In genomic region chr1:227155004-227155403, GRCh38 we compare ENCODE assay signal across 16 cellular contexts.
DNase-seq lines count a peak whose midpoint lies in the region; ATAC-seq and TF ChIP-seq lines count a peak whose summit lies in the region.
"Had no signal": no experiment of that assay in that cellular context is flagged by ENCODE, and none has a peak within 500 bp of the region (broad histone marks: within the 10 kb centered on the region; RNA-seq: fewer than 3 reads in every experiment).

No MANE protein-coding gene starts in this region.

- H3K27me3 ChIP-seq in PC-3 (ENCODE audit: low read length) (no peaks in the 10 kb centered on the region), prostate gland (replicated peaks; ENCODE audit: insufficient read depth) (no peaks in the 10 kb centered on the region)
- H3K27me3 ChIP-seq: BLaER1 had no signal

- DNase-seq in PC-3, result peak; percentile 34
- peak; percentile 39 for DNase-seq in fibroblast of villous mesenchyme (ENCODE audit: low read depth)
- no peak for DNase-seq in prostate gland (ENCODE audit: low spot score)
- no peak for DNase-seq in HFFc6
- DNase-seq in naive thymus-derived CD8-positive, alpha-beta T cell, result no peak
- DNase-seq: 8988T; CD4-positive, alpha-beta memory T cell; DMS79 treated with DMSO at 0.1 percent for 48 hours; GF-D8; HCEC 1CT; IMR-90 had no signal

- H2AFZ ChIP-seq in PC-3 (ENCODE audit: low read length), result no peak overlapping the region
- H2AFZ ChIP-seq: GM23338 had no signal

- H3K9ac ChIP-seq in PC-3 (ENCODE audit: low read length), result no peak overlapping the region
- H3K9ac ChIP-seq: BLaER1 had no signal

- no peaks in the 10 kb centered on the region for H3K9me3 Mint-ChIP-seq in HFFc6
- H3K9me3 Mint-ChIP-seq in naive thymus-derived CD8-positive, alpha-beta T cell, result no peaks in the 10 kb centered on the region
- H3K9me3 Mint-ChIP-seq: GM23338 had no signal

- no peak for TF ChIP-seq POLR2A in prostate gland (IDR thresholded peaks at IDR 0.05)

- peak; percentile 93 for ATAC-seq in PC-3
- no peak for ATAC-seq in GM18867 (IDR thresholded peaks at IDR 0.05; ENCODE audit: unreplicated experiment)
- no peak for ATAC-seq in naive thymus-derived CD8-positive, alpha-beta T cell
- ATAC-seq: GM23338 had no signal

- CTCF ChIA-PET in PC-3 (lab: Charles Lee), result interaction anchor here (0.5 kb wide), 1 partner anchor 38 kb away, joined by 3 read pairs; no protein-coding TSS in a partner anchor

- no peaks in the 10 kb centered on the region for H3F3A ChIP-seq in PC-3 (ENCODE audit: low read length, unreplicated experiment)

- H3K36me3 ChIP-seq in PC-3 (ENCODE audit: low read depth, low read length) (0 out of 2 replicates have a peak, but pooled peaks cover 2% of the 10 kb centered on the region), prostate gland (no peaks in the 10 kb centered on the region)
- H3K36me3 ChIP-seq: BLaER1 had no signal

- H3K27ac Mint-ChIP-seq in HFFc6, result no peak overlapping the region
- no peak overlapping the region for H3K27ac Mint-ChIP-seq in naive thymus-derived CD8-positive, alpha-beta T cell
- H3K27ac Mint-ChIP-seq: CD14-positive monocyte; CD4-positive, alpha-beta memory T cell; GM23338 had no signal

- intact Hi-C loops in PC-3 (cut with micrococcal nuclease) (no loop called here), prostate gland (cut with DNase I) (no loop called here)

- TF ChIP-seq CTCF in 22Rv1 (IDR thresholded peaks at IDR 0.05) (no peak), PC-3 (conservative IDR thresholded peaks at IDR 0.05; ENCODE audit: low read depth, low read length) (no peak), fibroblast of villous mesenchyme (IDR thresholded peaks at IDR 0.05; ENCODE audit: insufficient read depth, low read depth, low read length) (no peak), prostate gland (IDR thresholded peaks at IDR 0.05) (no peak), HFFc6 (IDR thresholded peaks at IDR 0.05) (no peak)

- peaks cover 11% of the 10 kb centered on the region; the same call in 1 of the 2 replicates for H3K4me1 ChIP-seq in PC-3 (ENCODE audit: insufficient read depth, low read length)
- peaks cover 2% of the 10 kb centered on the region for H3K4me1 ChIP-seq in prostate gland (replicated peaks)
- H3K4me1 ChIP-seq: BLaER1 had no signal

- H3K9me2 ChIP-seq in PC-3 (replicated peaks; ENCODE audit: low read length), result no peaks in the 10 kb centered on the region

- H3K79me2 ChIP-seq in PC-3 (ENCODE audit: low read length), result no peaks in the 10 kb centered on the region

- no peaks in the 10 kb centered on the region for H3K27me3 Mint-ChIP-seq in HFFc6 (ENCODE audit: insufficient read depth)
- peaks cover 0 to 4% (median 0%) of the 10 kb centered on the region in 5 donors for H3K27me3 Mint-ChIP-seq in naive thymus-derived CD8-positive, alpha-beta T cell

- POLR2A ChIA-PET in PC-3 (lab: Charles Lee; ENCODE audit: unreplicated experiment), result interaction anchor here (0.6 to 0.7 kb wide), 3 partner anchors 11 to 307 kb away, joined by 3 read pairs; no protein-coding TSS in a partner anchor
- POLR2A ChIA-PET in naive thymus-derived CD8-positive, alpha-beta T cell (lab: Charles Lee), result no interaction called here

- H3K4me3 ChIP-seq in PC-3 (ENCODE audit: low read length) (no peak overlapping the region), fibroblast of villous mesenchyme (ENCODE audit: low read depth, low read length) (no peak overlapping the region), prostate gland (no peak overlapping the region)
- H3K4me3 ChIP-seq: BLaER1, GM23338 had no signal

- H3K36me3 Mint-ChIP-seq in HFFc6 (ENCODE audit: low read depth), result peaks cover 22% of the 10 kb centered on the region
- H3K36me3 Mint-ChIP-seq in naive thymus-derived CD8-positive, alpha-beta T cell, result no peaks in the 10 kb centered on the region
- H3K36me3 Mint-ChIP-seq: CD4-positive, alpha-beta memory T cell had no signal

- H3K4me2 ChIP-seq in PC-3 (ENCODE audit: low read length), result peak overlapping the region; percentile 5
- H3K4me2 ChIP-seq: BLaER1, GM23338 had no signal

- no TSS peak for BruUV-seq in PC-3 (replicated peaks; lab: Mats Ljungman, UMichigan)

- no peaks in the 10 kb centered on the region for H3K9me3 ChIP-seq in PC-3 (ENCODE audit: low read length)
- H3K9me3 ChIP-seq in prostate gland, result no peaks in the 10 kb centered on the region
- H3K9me3 ChIP-seq: BLaER1 had no signal

- 47% methylated on average over 2 of the region's 2 CpGs for WGBS in prostate gland

- H3K27ac ChIP-seq in 22Rv1, result peak overlapping the region; percentile 10; the same call in 1 of the 2 replicates
- H3K27ac ChIP-seq in PC-3 (ENCODE audit: low read length), result peak overlapping the region; percentile 3; the same call in 1 of the 2 replicates
- H3K27ac ChIP-seq in prostate gland, result peak overlapping the region; percentile 23 to 44
- H3K27ac ChIP-seq: BLaER1 had no signal

- peaks cover 23% of the 10 kb centered on the region for H3K4me1 Mint-ChIP-seq in HFFc6 (ENCODE audit: low read depth)
- no peaks in the 10 kb centered on the region for H3K4me1 Mint-ChIP-seq in naive thymus-derived CD8-positive, alpha-beta T cell
- H3K4me1 Mint-ChIP-seq: CD14-positive monocyte; CD4-positive, alpha-beta memory T cell had no signal

- H4K20me1 ChIP-seq in PC-3 (ENCODE audit: low read length), result no peaks in the 10 kb centered on the region
- H4K20me1 ChIP-seq: BLaER1 had no signal

- H3K4me3 Mint-ChIP-seq in HFFc6, result no peak overlapping the region
- H3K4me3 Mint-ChIP-seq in naive thymus-derived CD8-positive, alpha-beta T cell, result no peak overlapping the region
- H3K4me3 Mint-ChIP-seq: CD14-positive monocyte; CD4-positive, alpha-beta memory T cell; GM23338 had no signal

Comparison
In these comparisons a context has a peak if more than half of its experiments do, and no peak if none do; other contexts are left out.
1. DNase-seq: peak in PC-3 (single experiment) and fibroblast of villous mesenchyme (single experiment); none in prostate gland (single experiment), HFFc6 (single experiment) and naive thymus-derived CD8-positive, alpha-beta T cell (0 of 10).
2. Peak in every context shown above with its lines, with median percentiles within 50 percentile points of each other: H3K27ac ChIP-seq.